Comparison of ENCODE assay signal across 19 cellular contexts in the genomic region with DNA sequence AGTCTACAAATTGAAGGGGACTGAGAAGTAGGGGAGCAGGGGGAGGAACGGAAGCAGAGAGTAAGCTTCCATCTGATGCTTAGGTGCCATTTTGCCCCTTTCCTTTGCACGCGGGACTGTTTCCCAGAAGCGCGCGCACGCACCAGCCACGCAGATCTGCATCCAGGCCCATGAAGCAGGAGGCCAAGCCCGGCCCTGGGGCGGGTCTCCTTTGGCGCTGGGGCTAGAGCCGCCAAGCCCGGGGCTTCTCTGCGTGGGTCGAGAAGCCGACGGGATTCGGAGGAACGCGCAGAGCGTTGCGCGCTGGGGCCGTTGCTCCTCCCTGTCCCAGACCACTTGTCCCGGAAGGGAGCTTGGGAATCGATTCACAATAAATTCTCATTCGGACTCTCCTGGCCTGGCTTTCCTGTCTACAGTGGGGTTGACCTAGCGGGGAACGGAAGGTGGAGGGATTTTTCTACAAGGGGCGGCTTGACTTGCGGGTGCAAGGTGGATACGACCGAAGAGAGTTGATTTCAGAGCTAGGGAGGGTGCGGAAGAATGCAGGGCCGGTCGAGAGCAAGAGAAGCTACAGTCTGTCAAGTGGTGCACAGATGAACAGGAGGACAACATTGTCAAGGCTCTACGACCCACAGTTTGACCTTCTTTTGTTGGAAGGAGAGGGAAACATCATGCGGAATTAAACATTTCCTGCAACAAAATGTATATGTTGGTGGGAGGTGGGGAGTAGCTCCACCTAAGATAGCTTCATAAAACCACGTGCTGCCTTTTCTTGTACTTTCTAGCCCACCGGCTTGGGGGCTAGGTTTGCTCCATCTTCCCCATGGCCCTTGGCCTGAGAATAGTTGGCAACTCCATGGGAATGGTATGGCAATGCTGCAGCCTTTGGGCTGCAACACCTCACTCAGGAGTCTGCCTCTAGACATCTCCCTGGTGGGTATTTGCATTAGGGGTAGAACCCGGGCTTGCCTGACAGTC. TPM values are rescaled to one million over a fixed set of nuclear protein-coding genes. Genes with fewer than 3 reads are reported as not detected.
"Had no signal": no experiment of that assay in that cellular context is flagged by ENCODE, and none has a peak within 500 bp of the region (broad histone marks: within the 10 kb centered on the region; RNA-seq: fewer than 3 reads in every experiment).

No MANE protein-coding gene starts in this region.

- H2AFZ ChIP-seq: neural progenitor cell had no signal

- ATAC-seq: esophagus mucosa; left lobe of liver; pancreas; stimulated activated naive CD8-positive, alpha-beta T cell treated with anti-CD3 and anti-CD28 coated beads, Interleukin-15, amount 100 ng/mL, for 72 hours had no signal

- H3K4me3 ChIP-seq: neural progenitor cell, pancreas, testis, uterus had no signal

- DNase-seq: activated CD4-positive, alpha-beta T cell treated with anti-CD3 and anti-CD28 coated beads, Interleukin-2, amount 50 U/mL, for 1 hour; activated CD4-positive, CD25-positive, alpha-beta regulatory T cell; activated effector memory CD4-positive, alpha-beta T cell treated with Interleukin-2 at 50 U/mL for 16 hours; activated T-cell treated with anti-CD3 and anti-CD28 coated beads, Interleukin-2, amount 50 U/mL, for 1 hour; brain microvascular endothelial cell; dermis blood vessel endothelial cell; hypothalamus; mammary epithelial cell; pancreas; stimulated activated CD4-positive, alpha-beta T cell treated with anti-CD3 and anti-CD28 coated beads, Interleukin-15, amount 100 ng/mL, for 24 hours; stimulated activated CD4-positive, alpha-beta T cell treated with anti-CD3 and anti-CD28 coated beads, Interleukin-4, amount 100 ng/mL, for 4 hours; stimulated activated naive CD8-positive, alpha-beta T cell treated with anti-CD3 and anti-CD28 coated beads, Interleukin-15, amount 100 ng/mL, for 72 hours; testis; uterus had no signal

- H3K4me3 Mint-ChIP-seq: activated naive CD4-positive, alpha-beta T cell treated with anti-CD3 and anti-CD28 coated beads, Interleukin-2, amount 50 U/mL, for 24 hours; neural progenitor cell; stimulated activated naive CD8-positive, alpha-beta T cell treated with anti-CD3 and anti-CD28 coated beads, Interleukin-15, amount 100 ng/mL, for 72 hours had no signal

- H3K36me3 Mint-ChIP-seq: neural progenitor cell had no signal

- H3K9ac ChIP-seq: neural progenitor cell had no signal

- H3K9me3 ChIP-seq: pancreas, testis, uterus had no signal

- H3K9me3 Mint-ChIP-seq: activated naive CD4-positive, alpha-beta T cell treated with anti-CD3 and anti-CD28 coated beads, Interleukin-2, amount 50 U/mL, for 24 hours; stimulated activated naive CD8-positive, alpha-beta T cell treated with anti-CD3 and anti-CD28 coated beads, Interleukin-15, amount 100 ng/mL, for 72 hours had no signal

- H3K36me3 ChIP-seq: brain microvascular endothelial cell, neural progenitor cell, pancreas, uterus had no signal

- H3K4me2 ChIP-seq: neural progenitor cell had no signal

- H3K27ac Mint-ChIP-seq: neural progenitor cell; stimulated activated naive CD8-positive, alpha-beta T cell treated with anti-CD3 and anti-CD28 coated beads, Interleukin-15, amount 100 ng/mL, for 72 hours had no signal

RNA-seq across cellular contexts. Expression of a gene that starts 4.5 kb away (rescaled TPM):
- total RNA-seq: esophagus mucosa had no signal

RNA-seq across cellular contexts. Expression of a gene that starts 6.6 kb away (rescaled TPM):
- total RNA-seq: esophagus mucosa; mammary epithelial cell; T-helper 2 cell treated with Interferon-gamma antibody and Interleukin-4, amounts not matched to agents 100 ng/mL and 5 ng/mL, for 36 hours had no signal

RNA-seq across cellular contexts. Expression of a gene that starts 10.9 kb away (rescaled TPM):
- total RNA-seq: mammary epithelial cell had no signal

RNA-seq across cellular contexts. Expression of a gene that starts 16.9 kb away (rescaled TPM):
- total RNA-seq: T-helper 2 cell treated with Interferon-gamma antibody and Interleukin-4, amounts not matched to agents 100 ng/mL and 5 ng/mL, for 36 hours had no signal

RNA-seq across cellular contexts. Expression of a gene that starts 28.1 kb away (rescaled TPM):
- total RNA-seq: mammary epithelial cell had no signal
